ENCODE assay signal across 8 cellular contexts in genomic region chr1:151165281-151165737, GRCh38. TPM values are rescaled to one million over a fixed set of nuclear protein-coding genes. Genes with fewer than 3 reads are reported as not detected.
DNase-seq lines count a peak whose midpoint lies in the region; ATAC-seq and TF ChIP-seq lines count a peak whose summit lies in the region.

No MANE protein-coding gene starts in this region.

- peak overlapping the region; percentile 79 for H3K27ac ChIP-seq in SK-N-MC
- peak overlapping the region; percentile 75 to 89 for H3K27ac ChIP-seq in esophagus (ENCODE audit: low read depth in 2 of 2, low read length in 1 of 2)
- peak overlapping the region; percentile 89 for H3K27ac ChIP-seq in muscle layer of duodenum (ENCODE audit: low read length)
- H3K27ac ChIP-seq in vagina: peak overlapping the region; percentile 88

- H3K27me3 ChIP-seq in esophagus (ENCODE audit: control insufficient read depth in 1 of 2, insufficient read depth in 2 of 2, low read length in 2 of 2) (no peaks in the 10 kb centered on the region), muscle layer of duodenum (ENCODE audit: low read depth, low read length) (no peaks in the 10 kb centered on the region), vagina (no peaks in the 10 kb centered on the region)

- H3K36me3 ChIP-seq in SK-N-MC (ENCODE audit: insufficient read depth, low read length): peaks cover 24% of the 10 kb centered on the region
- H3K36me3 ChIP-seq in esophagus (ENCODE audit: control insufficient read depth in 2 of 2, insufficient read depth in 2 of 2, low read length in 1 of 2): peaks cover 8 to 12% of the 10 kb centered on the region in 2 donors
- peaks cover 19 to 46% of the 10 kb centered on the region in 2 donors for H3K36me3 ChIP-seq in muscle layer of duodenum (ENCODE audit: control insufficient read depth in 1 of 2, insufficient read depth in 2 of 2, low read length in 2 of 2)
- peaks cover 0 to 35% of the 10 kb centered on the region in 2 donors for H3K36me3 ChIP-seq in vagina

- DNase-seq in DMS 273 (lab: John Stamatoyannopoulos, UW; ENCODE audit: unreplicated experiment): peak; percentile 100
- DNase-seq in SK-N-MC (ENCODE audit: low read depth, low spot score): no peak
- DNase-seq in vagina (ENCODE audit: extremely low spot score in 2 of 2): peak in 1 of 2 donors; percentile 92
- no peak for DNase-seq in NCI-H2029 (lab: John Stamatoyannopoulos, UW)
- no peak for DNase-seq in activated CD4-positive, CD25-positive, alpha-beta regulatory T cell (lab: John Stamatoyannopoulos, UW)

- peaks cover 2 to 5% of the 10 kb centered on the region in 2 donors for H3K4me1 ChIP-seq in esophagus (ENCODE audit: control insufficient read depth in 2 of 2, insufficient read depth in 2 of 2, low read length in 1 of 2)
- H3K4me1 ChIP-seq in muscle layer of duodenum (ENCODE audit: control insufficient read depth in 1 of 2, insufficient read depth in 2 of 2, low read length in 2 of 2): peaks cover 10 to 29% of the 10 kb centered on the region in 2 donors
- peaks cover 38% of the 10 kb centered on the region for H3K4me1 ChIP-seq in vagina

- intact Hi-C loops in vagina (cut with DNase I): no loop called here

- TF ChIP-seq POLR2A in vagina (IDR thresholded peaks at IDR 0.05): no peak

- no peak for TF ChIP-seq CTCF in vagina (IDR thresholded peaks at IDR 0.05)

- peak; percentile 8 for ATAC-seq in HG03039 (IDR thresholded peaks at IDR 0.05; ENCODE audit: unreplicated experiment)

- peak overlapping the region; percentile 88 for H3K9ac ChIP-seq in SK-N-MC (ENCODE audit: insufficient read length)

- WGBS in esophagus, 2 donors: 4 to 6% methylated on average over 14 to 15 of the region's 15 CpGs

- H3K9me3 ChIP-seq in SK-N-MC (ENCODE audit: low read depth, low read length) (no peaks in the 10 kb centered on the region), esophagus (ENCODE audit: control insufficient read depth in 2 of 2, insufficient read depth in 1 of 2, low read depth in 1 of 2, low read length in 1 of 2) (no peaks in the 10 kb centered on the region), muscle layer of duodenum (ENCODE audit: control insufficient read depth in 1 of 2, low read length in 2 of 2) (no peaks in the 10 kb centered on the region), vagina (no peaks in the 10 kb centered on the region)

- H3K4me3 ChIP-seq in SK-N-MC: peak overlapping the region; percentile 87
- H3K4me3 ChIP-seq in esophagus (ENCODE audit: low read depth in 1 of 2, low read length in 2 of 2): peak overlapping the region; percentile 61 to 87
- H3K4me3 ChIP-seq in muscle layer of duodenum (ENCODE audit: low read depth in 1 of 2, low read length in 2 of 2): peak overlapping the region; percentile 94 to 99
- peak overlapping the region; percentile 72 to 82 for H3K4me3 ChIP-seq in vagina

RNA-seq across cellular contexts. Expression of gene LYSMD1, which starts 0.4 kb away (rescaled TPM):
- polyA plus RNA-seq in esophagus: 1 to 10 TPM; 3.8 TPM
- total RNA-seq in vagina: 21.1 TPM

RNA-seq across cellular contexts. Expression of gene SCNM1, which starts 0.6 kb away (rescaled TPM):
- 10 to 100 TPM; 40.5 to 43.9 TPM for polyA plus RNA-seq in esophagus
- total RNA-seq in vagina: 22.1 TPM

RNA-seq across cellular contexts. Expression of gene TNFAIP8L2, which starts 8.9 kb away (rescaled TPM):
- 1 to 10 TPM; 1.2 to 1.6 TPM for polyA plus RNA-seq in esophagus
- total RNA-seq in vagina: 7.6 TPM

RNA-seq across cellular contexts. Expression of gene TMOD4, which starts 10.5 kb away (rescaled TPM):
- under 1 TPM; 0.14 to 0.22 TPM for polyA plus RNA-seq in esophagus
- total RNA-seq in vagina: 2.2 TPM

RNA-seq across cellular contexts. Expression of gene SEMA6C, which starts 18.9 kb away (rescaled TPM):
- 1 to 10 TPM; 3.3 to 7.2 TPM for polyA plus RNA-seq in esophagus
- 10.1 TPM for total RNA-seq in vagina
